ENCODE assay signal across 14 cellular contexts in the genomic region with DNA sequence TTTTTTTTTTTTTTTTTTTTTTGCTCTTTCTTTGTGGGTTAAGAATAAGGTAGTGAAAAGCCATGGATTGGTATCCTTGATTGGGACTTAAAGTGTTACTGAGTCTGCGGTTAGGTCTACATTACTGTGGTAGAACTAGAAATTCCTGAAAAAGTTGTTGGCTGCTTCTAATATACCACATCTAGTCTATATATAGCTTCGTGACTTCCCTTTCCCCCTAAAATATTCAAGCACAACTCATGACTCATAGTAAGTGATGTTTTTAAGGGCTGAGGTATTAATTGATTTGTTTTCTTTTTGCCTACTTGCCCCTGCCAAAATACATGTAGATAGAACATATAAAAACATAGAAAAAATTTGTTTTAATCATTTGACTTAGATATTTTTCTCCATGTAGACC.
DNase-seq lines count a peak whose midpoint lies in the region; ATAC-seq and TF ChIP-seq lines count a peak whose summit lies in the region.
"Had no signal": no experiment of that assay in that cellular context is flagged by ENCODE, and none has a peak within 500 bp of the region (broad histone marks: within the 10 kb centered on the region; RNA-seq: fewer than 3 reads in every experiment).

No MANE protein-coding gene starts in this region.

- no peaks in the 10 kb centered on the region for H4K20me1 ChIP-seq in SK-N-SH (ENCODE audit: insufficient read depth)

- no peak overlapping the region for H3K4me2 ChIP-seq in SK-N-SH

- H3K36me3 ChIP-seq in SK-N-SH (replicated peaks in 1 of 2; ENCODE audit: control insufficient read depth in 1 of 2, insufficient read depth in 2 of 2, low read length in 1 of 2), result no peaks in the 10 kb centered on the region
- no peaks in the 10 kb centered on the region for H3K36me3 ChIP-seq in upper lobe of left lung
- H3K36me3 ChIP-seq: HAP-1 had no signal

- H3K4me1 ChIP-seq in SK-N-SH (ENCODE audit: control insufficient read depth in 1 of 2, insufficient read depth in 2 of 2, low read depth in 1 of 2, low read length in 1 of 2), result peaks cover 0 to 6% of the 10 kb centered on the region in 2 experiments; a peak in 2 of 4 replicates
- no peaks in the 10 kb centered on the region for H3K4me1 ChIP-seq in upper lobe of left lung
- H3K4me1 ChIP-seq: HAP-1 had no signal

- POLR2A ChIA-PET in SK-N-SH (lab: Yijun Ruan, JAX), result no interaction called here

- H3K9me3 ChIP-seq in SK-N-SH (no peaks in the 10 kb centered on the region), upper lobe of left lung (peaks cover 0 to 7% (median 3%) of the 10 kb centered on the region in 4 donors)
- H3K9me3 ChIP-seq: HAP-1 had no signal

- H2AFZ ChIP-seq in SK-N-SH (ENCODE audit: low read depth), result no peak overlapping the region

- CTCF ChIA-PET in SK-N-SH (lab: Yijun Ruan, JAX), result no interaction called here

- H3K9me2 ChIP-seq in SK-N-SH, result no peaks in the 10 kb centered on the region

- H3K9ac ChIP-seq in SK-N-SH, result no peak overlapping the region

- TF ChIP-seq RAD21 in SK-N-SH (IDR thresholded peaks at IDR 0.05; ENCODE audit: low read length), result no peak

- H3K4me3 ChIP-seq in SK-N-SH (ENCODE audit: low read depth in 2 of 2, low read length in 1 of 2), result no peak overlapping the region
- H3K4me3 ChIP-seq in fibroblast of the aortic adventitia (ENCODE audit: low read depth, low read length), result no peak overlapping the region
- no peak overlapping the region for H3K4me3 ChIP-seq in upper lobe of left lung
- H3K4me3 ChIP-seq: HAP-1 had no signal

- H3F3A ChIP-seq in SK-N-SH (replicated peaks; ENCODE audit: insufficient read depth), result peaks cover 12% of the 10 kb centered on the region

- DNase-seq in SKM-1 treated with dmso at 0.1 percent for 144 hours (lab: John Stamatoyannopoulos, UW; ENCODE audit: unreplicated experiment), result peak; percentile 23
- DNase-seq in SKM-1 (lab: John Stamatoyannopoulos, UW; ENCODE audit: unreplicated experiment), result no peak
- DNase-seq in SK-N-SH, result no peak
- peak; percentile 78 for DNase-seq in fibroblast of the aortic adventitia (ENCODE audit: low read depth)
- DNase-seq in NCI-H345 treated with DMSO at 0.1 percent for 48 hours (lab: John Stamatoyannopoulos, UW; ENCODE audit: unreplicated experiment), result no peak
- DNase-seq in upper lobe of left lung, result no peak
- DNase-seq in NCI-H1436 (lab: John Stamatoyannopoulos, UW), result no peak
- DNase-seq in activated gamma-delta T cell (lab: John Stamatoyannopoulos, UW), result no peak
- DNase-seq: activated CD4-positive, CD25-positive, alpha-beta regulatory T cell; activated effector memory CD4-positive, alpha-beta T cell treated with anti-CD3 and anti-CD28 coated beads, Interleukin-2, amount 50 U/mL, for 16 hours; effector CD4-positive, alpha-beta T cell; nephron progenitor cell; stimulated activated CD4-positive, alpha-beta T cell treated with anti-CD3 and anti-CD28 coated beads, Interleukin-2, amount 100 ng/mL, for 48 hours had no signal

- no peaks in the 10 kb centered on the region for H3K79me2 ChIP-seq in SK-N-SH (ENCODE audit: insufficient read depth)

- ATAC-seq in upper lobe of left lung (ENCODE audit: low FRiP score in 2 of 2), result no peak

- no peak for TF ChIP-seq POLR2A in upper lobe of left lung (IDR thresholded peaks at IDR 0.05)

- H3K27ac ChIP-seq in SK-N-SH (ENCODE audit: low read depth in 2 of 2, low read length in 1 of 2) (peak overlapping the region in 1 of 2 experiments; percentile 45; a peak in 3 of 4 replicates), upper lobe of left lung (no peak overlapping the region)

- no peak for TF ChIP-seq CTCF in SK-N-SH (IDR thresholded peaks at IDR 0.05)
- TF ChIP-seq CTCF in fibroblast of the aortic adventitia (IDR thresholded peaks at IDR 0.05; ENCODE audit: insufficient read depth, low read length), result no peak
- no peak for TF ChIP-seq CTCF in upper lobe of left lung (IDR thresholded peaks at IDR 0.05)

- TF ChIP-seq EP300 in SK-N-SH (IDR thresholded peaks at IDR 0.05; ENCODE audit: borderline replicate concordance in 1 of 2, low read depth in 1 of 2, low read length in 1 of 2), result no peak; a peak in 2 of 4 replicates
- TF ChIP-seq EP300 in upper lobe of left lung (IDR thresholded peaks at IDR 0.05), result no peak

- H3K27me3 ChIP-seq in SK-N-SH (ENCODE audit: insufficient read depth), result no peaks in the 10 kb centered on the region
- no peaks in the 10 kb centered on the region for H3K27me3 ChIP-seq in upper lobe of left lung

- 39% methylated on average over 2 of the region's 2 CpGs for WGBS in SK-N-SH (ENCODE audit: low lambda C conversion rate)
- WGBS in upper lobe of left lung, 2 donors, result 38 to 40% methylated on average over 2 of the region's 2 CpGs

TF ChIP-seq in SK-N-SH, 30 proteins besides CTCF, POLR2A, EP300 and RAD21 (continues in another document):
- TF ChIP-seq JUND (IDR thresholded peaks at IDR 0.05) (peak; percentile 70), NFIC (IDR thresholded peaks at IDR 0.05; ENCODE audit: borderline replicate concordance) (peak; percentile 67; the same call in 1 of the 2 replicates), FOXM1 (IDR thresholded peaks at IDR 0.05; ENCODE audit: low read depth) (no peak), USF1 (IDR thresholded peaks at IDR 0.05; ENCODE audit: borderline replicate concordance, low read depth) (no peak), FOSL2 (IDR thresholded peaks at IDR 0.05; ENCODE audit: borderline replicate concordance, low read depth) (peak; percentile 75), REST (IDR thresholded peaks at IDR 0.05; ENCODE audit: low read depth, low read length) (no peak), ELF1 (IDR thresholded peaks at IDR 0.05) (no peak), GATA2 (CRISPR knock-in tag; IDR thresholded peaks at IDR 0.05) (no peak), FOXJ3 (CRISPR knock-in tag; IDR thresholded peaks at IDR 0.05) (no peak), MXI1 (IDR thresholded peaks at IDR 0.05; ENCODE audit: low read depth, low read length) (no peak), EZH2phosphoT487 (IDR thresholded peaks at IDR 0.05; ENCODE audit: borderline replicate concordance, low read depth) (no peak), MEF2A (IDR thresholded peaks at IDR 0.05; ENCODE audit: borderline replicate concordance, low read depth) (peak; percentile 98), IRF3 (IDR thresholded peaks at IDR 0.05; ENCODE audit: low read depth, low read length) (no peak), TCF12 (IDR thresholded peaks at IDR 0.05) (peak; percentile 49; the same call in 1 of the 2 replicates), ZBTB33 (IDR thresholded peaks at IDR 0.05; ENCODE audit: borderline replicate concordance, low read depth) (0 out of 2 replicates have a peak, but pooled peaks have one; percentile 26), RFX5 (IDR thresholded peaks at IDR 0.05; ENCODE audit: low read length) (no peak)

Comparison
In these comparisons a context has a peak if more than half of its experiments do, and no peak if none do; other contexts are left out.
1. DNase-seq: peak in SKM-1 treated with dmso at 0.1 percent for 144 hours (single experiment) and fibroblast of the aortic adventitia (single experiment); none in SKM-1 (single experiment), SK-N-SH (single experiment), NCI-H345 treated with DMSO at 0.1 percent for 48 hours (single experiment), upper lobe of left lung (0 of 2), NCI-H1436 (single experiment) and activated gamma-delta T cell (single experiment).